In the genomic region with DNA sequence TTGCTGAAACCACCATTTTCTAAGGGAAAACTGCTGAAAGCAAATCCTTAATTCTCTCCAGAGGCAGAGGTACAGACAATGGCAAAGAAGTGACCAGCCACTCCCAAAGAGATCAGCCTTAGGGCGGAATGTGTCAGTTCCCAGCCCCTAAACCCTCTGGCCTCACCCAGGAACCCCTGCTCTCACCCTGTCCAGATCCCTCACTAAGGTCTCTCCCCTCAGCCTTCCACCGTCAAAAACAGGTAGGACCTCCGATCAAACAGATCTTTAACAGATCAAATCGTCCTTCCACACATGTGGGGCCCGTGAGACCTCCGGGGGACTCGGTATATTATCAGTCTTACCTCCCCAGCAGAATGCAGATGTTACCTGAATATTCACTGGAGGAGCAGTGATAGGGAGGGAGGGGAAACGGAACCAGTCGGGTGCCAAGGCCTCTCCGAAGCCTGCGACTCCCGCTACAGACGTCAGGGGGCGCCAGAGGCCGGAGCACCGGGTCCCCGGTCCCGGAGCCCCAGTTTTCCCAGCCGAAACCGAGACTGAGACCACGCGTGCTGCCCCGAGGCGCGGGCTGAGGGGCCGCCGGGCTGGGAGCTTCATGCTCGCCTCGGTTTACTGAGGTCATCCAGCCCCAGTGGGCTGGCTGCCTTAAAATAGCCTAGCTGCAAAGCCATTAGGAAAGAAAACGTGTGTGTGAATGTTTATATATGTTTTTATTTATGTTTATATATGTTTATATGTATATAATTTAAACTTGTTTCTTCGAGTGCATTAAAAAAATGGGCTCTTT, we compare ENCODE assay signal across 8 cellular contexts. TPM values are rescaled to one million over a fixed set of nuclear protein-coding genes. Genes with fewer than 3 reads are reported as not detected.
A peak's percentile ranks its signal among the peaks of the same experiment; 100 is the strongest.
DNase-seq lines count a peak whose midpoint lies in the region; ATAC-seq, FAIRE-seq and TF ChIP-seq lines count a peak whose summit lies in the region.

No MANE protein-coding gene starts in this region.

- H3K27ac ChIP-seq in HepG2 (ENCODE audit: extremely low read length, insufficient read depth, low read length) = no peak overlapping the region

- peak; percentile 32 for FAIRE-seq in HepG2 (lab: Jason Lieb, UNC)

- no TSS peak for BruUV-seq in HepG2 (replicated peaks; lab: Mats Ljungman, UMichigan)

- no peaks in the 10 kb centered on the region for H4K20me1 ChIP-seq in HepG2 (ENCODE audit: insufficient read depth, low read length)

- intact Hi-C loops in HepG2 (cut with micrococcal nuclease; ENCODE audit: unreplicated experiment) = loop anchor here (1.0 to 5.0 kb wide), 10 partner anchors 58 to 491 kb away; a partner anchor contains a TSS

- no peak for TF ChIP-seq POLR2A in HepG2 (IDR thresholded peaks at IDR 0.05; ENCODE audit: insufficient read depth in 1 of 2, low read depth in 2 of 2, low read length in 2 of 2)

- no peak overlapping the region for H3K9ac ChIP-seq in HepG2 (ENCODE audit: insufficient read depth, low read depth, low read length)

- H3K4me3 ChIP-seq in HepG2 (replicated peaks in 1 of 3; ENCODE audit: insufficient read depth in 1 of 3, low read depth in 2 of 3, low read length in 3 of 3) = peak overlapping the region in 1 of 3 experiments; percentile 55; a peak in 1 of 6 replicates

- TF ChIP-seq EP300 in HepG2 (IDR thresholded peaks at IDR 0.05; ENCODE audit: low read depth in 2 of 2, low read length in 2 of 2) (no peak), HepG2 (CRISPR knock-in tag; IDR thresholded peaks at IDR 0.05; ENCODE audit: borderline replicate concordance) (no peak)

- POLR2A ChIA-PET in HepG2 (lab: Yijun Ruan, JAX) = no interaction called here

- ATAC-seq in HG03066 (IDR thresholded peaks at IDR 0.05; ENCODE audit: low read depth, unreplicated experiment) = peak; percentile 82
- ATAC-seq in HepG2 = peak; percentile 96

- TF ChIP-seq RAD21 in HepG2 (CRISPR knock-in tag; IDR thresholded peaks at IDR 0.05) = peak; percentile 95

- CTCF ChIA-PET in HepG2 (lab: Yijun Ruan, JAX; ENCODE audit: low intra/inter-chr PET ratio, low total read pairs) = interaction anchor here (1.1 to 2.5 kb wide), 6 partner anchors 58 to 474 kb away, joined by 3 to 19 read pairs (median 6); a partner anchor contains a TSS

- in situ Hi-C loops in HepG2 (cut with HindIII; ENCODE audit: extremely low pct_ligation_motif_present, low pct_unique_long_range_greater_than_20kb) = loop anchor here (5.0 to 10.0 kb wide), 4 partner anchors 61 to 468 kb away; no protein-coding TSS in a partner anchor

- no peaks in the 10 kb centered on the region for H3K9me3 ChIP-seq in HepG2 (ENCODE audit: low read length)

- no peak overlapping the region for H2AFZ ChIP-seq in HepG2 (ENCODE audit: low read length)

- H3K4me1 ChIP-seq in HepG2 (ENCODE audit: insufficient read depth, low read length) = no peaks in the 10 kb centered on the region

- H3K27me3 ChIP-seq in HepG2 (ENCODE audit: control insufficient read depth in 1 of 2, insufficient read depth in 2 of 2, low read length in 2 of 2) = peaks cover 3 to 44% of the 10 kb centered on the region in 2 experiments; a peak in 3 of 5 replicates

- 6% methylated on average over 17 of the region's 31 CpGs for WGBS in HepG2 (ENCODE audit: low lambda C conversion rate)

- H3K36me3 ChIP-seq in HepG2 (replicated peaks in 1 of 2; ENCODE audit: control insufficient read depth in 1 of 2, insufficient read depth in 2 of 2, low read length in 2 of 2) = no peaks in the 10 kb centered on the region

- no peaks in the 10 kb centered on the region for H3K79me2 ChIP-seq in HepG2 (ENCODE audit: insufficient read depth, low read length)

- DNase-seq in SIG-M5 treated with dmso at 0.1 percent for 504 hours (lab: John Stamatoyannopoulos, UW; ENCODE audit: unreplicated experiment) = peak; percentile 69
- no peak for DNase-seq in SIG-M5 (lab: John Stamatoyannopoulos, UW)
- peak; percentile 23 for DNase-seq in NCI-H226
- DNase-seq in activated CD4-positive, alpha-beta T cell treated with anti-CD3 and anti-CD28 coated beads for 1 hour = peak; percentile 73
- DNase-seq in cerebellum (ENCODE audit: low spot score) = peak; percentile 89
- peak; percentile 29 for DNase-seq in HepG2 (ENCODE audit: low spot score)
- peak; percentile 70 to 80 for DNase-seq in stimulated activated CD4-positive, alpha-beta T cell treated with anti-CD3 and anti-CD28 coated beads, Interleukin-4, amount 100 ng/mL, for 4 hours

- H3K4me2 ChIP-seq in HepG2 (ENCODE audit: low read depth, low read length) = peak overlapping the region; percentile 76

- TF ChIP-seq CTCF in HepG2 (CRISPR knock-in tag; IDR thresholded peaks at IDR 0.05) = peak; percentile 93

TF ChIP-seq in HepG2, 621 proteins besides CTCF, POLR2A, EP300 and RAD21 (continues in another document):
- no peak for TF ChIP-seq TAF1 (CRISPR knock-in tag; IDR thresholded peaks at IDR 0.05)
- no peak for TF ChIP-seq TBP (CRISPR knock-in tag; IDR thresholded peaks at IDR 0.05)
- TF ChIP-seq, protein P1, sequence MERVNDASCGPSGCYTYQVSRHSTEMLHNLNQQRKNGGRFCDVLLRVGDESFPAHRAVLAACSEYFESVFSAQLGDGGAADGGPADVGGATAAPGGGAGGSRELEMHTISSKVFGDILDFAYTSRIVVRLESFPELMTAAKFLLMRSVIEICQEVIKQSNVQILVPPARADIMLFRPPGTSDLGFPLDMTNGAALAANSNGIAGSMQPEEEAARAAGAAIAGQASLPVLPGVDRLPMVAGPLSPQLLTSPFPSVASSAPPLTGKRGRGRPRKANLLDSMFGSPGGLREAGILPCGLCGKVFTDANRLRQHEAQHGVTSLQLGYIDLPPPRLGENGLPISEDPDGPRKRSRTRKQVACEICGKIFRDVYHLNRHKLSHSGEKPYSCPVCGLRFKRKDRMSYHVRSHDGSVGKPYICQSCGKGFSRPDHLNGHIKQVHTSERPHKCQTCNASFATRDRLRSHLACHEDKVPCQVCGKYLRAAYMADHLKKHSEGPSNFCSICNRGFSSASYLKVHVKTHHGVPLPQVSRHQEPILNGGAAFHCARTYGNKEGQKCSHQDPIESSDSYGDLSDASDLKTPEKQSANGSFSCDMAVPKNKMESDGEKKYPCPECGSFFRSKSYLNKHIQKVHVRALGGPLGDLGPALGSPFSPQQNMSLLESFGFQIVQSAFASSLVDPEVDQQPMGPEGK (CRISPR knock-in tag; IDR thresholded peaks at IDR 0.05) = 0 out of 2 replicates have a peak, but pooled peaks have one; percentile 13
- peak; percentile 41; the same call in 1 of the 2 replicates for TF ChIP-seq ZNF501 (CRISPR knock-in tag; IDR thresholded peaks at IDR 0.05)
- TF ChIP-seq GABPB1 (CRISPR knock-in tag; IDR thresholded peaks at IDR 0.05) = peak; percentile 52; the same call in 1 of the 2 replicates

RNA-seq across cellular contexts. Expression of a gene that starts 23.6 kb away (rescaled TPM):
- total RNA-seq in cerebellum = 0.36 TPM
- total RNA-seq in HepG2 (2016; rRNA removed; fragmentation: Illumina TruSeq; extraction: Trizol) = not detected in 2 replicates
- total RNA-seq in HepG2 (2016; cell fraction: cytosol; rRNA removed; fragmentation: Illumina TruSeq; extraction: Trizol; ENCODE audit: low read depth) = not detected in 2 replicates
- not detected in 2 replicates for total RNA-seq in HepG2 (2016; cell fraction: insoluble cytoplasmic fraction; rRNA removed; fragmentation: Illumina TruSeq; extraction: Trizol)
- not detected in 2 replicates for total RNA-seq in HepG2 (2016; cell fraction: membrane; rRNA removed; fragmentation: Illumina TruSeq; extraction: Trizol)
- total RNA-seq in HepG2 (2016; cell fraction: nucleus; rRNA removed; fragmentation: Illumina TruSeq; extraction: Trizol) = not detected in 2 replicates
- polyA plus RNA-seq in HepG2 (2011; rRNA removed) = not detected in 2 replicates
- not detected in 2 replicates for polyA plus RNA-seq in HepG2 (2011; cell fraction: cytosol; rRNA removed)
- polyA plus RNA-seq in HepG2 (2011; cell fraction: nucleus; rRNA removed) = not detected in 2 replicates
- polyA plus RNA-seq in HepG2 (2012) = not detected in 2 replicates
- polyA plus RNA-seq in HepG2 (2016; cell fraction: cytosol; fragmentation: Illumina TruSeq; extraction: Trizol; ENCODE audit: low read depth) = not detected in 2 replicates
- polyA plus RNA-seq in HepG2 (2016; cell fraction: insoluble cytoplasmic fraction; fragmentation: Illumina TruSeq; extraction: Trizol; ENCODE audit: low read depth) = not detected in 2 replicates
- not detected in 2 replicates for polyA plus RNA-seq in HepG2 (2016; cell fraction: membrane; fragmentation: Illumina TruSeq; extraction: Trizol; ENCODE audit: low read depth)
- polyA plus RNA-seq in HepG2 (2016; cell fraction: nucleus; fragmentation: Illumina TruSeq; extraction: Trizol; ENCODE audit: insufficient read depth, low read depth) = not detected in 2 replicates
- polyA minus RNA-seq in HepG2 (2011; rRNA and poly(A)+ RNA removed; ENCODE audit: low replicate concordance) = not detected in 2 replicates
- not detected in 2 replicates for polyA minus RNA-seq in HepG2 (2011; cell fraction: cytosol; rRNA and poly(A)+ RNA removed)
- not detected in 2 replicates for polyA minus RNA-seq in HepG2 (2011; cell fraction: nucleus; rRNA and poly(A)+ RNA removed)

RNA-seq across cellular contexts. Expression of a gene that starts 27.3 kb away (rescaled TPM):
- 0.36 TPM for total RNA-seq in cerebellum
- total RNA-seq in HepG2 (2016; rRNA removed; fragmentation: Illumina TruSeq; extraction: Trizol) = not detected in 2 replicates
- not detected in 2 replicates for total RNA-seq in HepG2 (2016; cell fraction: cytosol; rRNA removed; fragmentation: Illumina TruSeq; extraction: Trizol; ENCODE audit: low read depth)
- not detected in 2 replicates for total RNA-seq in HepG2 (2016; cell fraction: insoluble cytoplasmic fraction; rRNA removed; fragmentation: Illumina TruSeq; extraction: Trizol)
- not detected in 2 replicates for total RNA-seq in HepG2 (2016; cell fraction: membrane; rRNA removed; fragmentation: Illumina TruSeq; extraction: Trizol)
- total RNA-seq in HepG2 (2016; cell fraction: nucleus; rRNA removed; fragmentation: Illumina TruSeq; extraction: Trizol) = not detected in 2 replicates
- polyA plus RNA-seq in HepG2 (2011; rRNA removed) = not detected in 2 replicates
- not detected in 2 replicates for polyA plus RNA-seq in HepG2 (2011; cell fraction: cytosol; rRNA removed)
- polyA plus RNA-seq in HepG2 (2011; cell fraction: nucleus; rRNA removed) = not detected in 2 replicates
- not detected in 2 replicates for polyA plus RNA-seq in HepG2 (2012)
- polyA plus RNA-seq in HepG2 (2016; cell fraction: cytosol; fragmentation: Illumina TruSeq; extraction: Trizol; ENCODE audit: low read depth) = not detected in 2 replicates
- not detected in 2 replicates for polyA plus RNA-seq in HepG2 (2016; cell fraction: insoluble cytoplasmic fraction; fragmentation: Illumina TruSeq; extraction: Trizol; ENCODE audit: low read depth)
- polyA plus RNA-seq in HepG2 (2016; cell fraction: membrane; fragmentation: Illumina TruSeq; extraction: Trizol; ENCODE audit: low read depth) = not detected in 2 replicates
- polyA plus RNA-seq in HepG2 (2016; cell fraction: nucleus; fragmentation: Illumina TruSeq; extraction: Trizol; ENCODE audit: insufficient read depth, low read depth) = not detected in 2 replicates
- not detected in 2 replicates for polyA minus RNA-seq in HepG2 (2011; rRNA and poly(A)+ RNA removed; ENCODE audit: low replicate concordance)
- not detected in 2 replicates for polyA minus RNA-seq in HepG2 (2011; cell fraction: cytosol; rRNA and poly(A)+ RNA removed)
- not detected in 2 replicates for polyA minus RNA-seq in HepG2 (2011; cell fraction: nucleus; rRNA and poly(A)+ RNA removed)
